In the genomic region with DNA sequence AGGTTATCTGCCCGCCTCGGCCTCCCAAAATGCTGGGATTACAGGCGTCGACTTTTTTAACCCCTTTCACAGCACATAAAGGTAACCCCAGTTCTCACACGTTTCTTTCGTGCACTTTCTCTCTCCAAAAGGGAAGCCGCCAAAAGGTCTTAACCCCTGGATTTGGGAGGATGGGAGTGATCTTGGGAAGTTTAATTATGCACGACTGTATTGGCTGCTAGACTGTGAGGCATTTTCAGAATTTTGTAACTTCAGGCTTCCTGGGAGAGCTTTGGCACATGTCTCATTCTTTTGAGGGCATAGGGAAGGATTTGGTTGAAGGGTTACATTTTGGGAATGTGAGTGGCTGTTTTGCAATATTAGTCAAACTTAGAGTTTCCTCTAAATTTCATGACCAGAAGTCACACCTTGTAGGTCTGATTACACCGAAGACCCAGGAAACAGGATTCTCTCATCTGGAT, we compare ENCODE assay signal across 8 cellular contexts. TPM values are rescaled to one million over a fixed set of nuclear protein-coding genes. Genes with fewer than 3 reads are reported as not detected.
DNase-seq lines count a peak whose midpoint lies in the region; ATAC-seq, FAIRE-seq and TF ChIP-seq lines count a peak whose summit lies in the region.

No MANE protein-coding gene starts in this region.

- TF ChIP-seq POLR2A in Peyer's patch (IDR thresholded peaks at IDR 0.05), result peak in 1 of 2 donors; percentile 11

- H3K36me3 ChIP-seq in Peyer's patch (peaks cover 0 to 9% (median 0%) of the 10 kb centered on the region in 3 donors), rectal smooth muscle tissue (ENCODE audit: control insufficient read depth, insufficient read depth, low read length) (peaks cover 3% of the 10 kb centered on the region)

- ATAC-seq in HG02678 (IDR thresholded peaks at IDR 0.05; ENCODE audit: unreplicated experiment), result no peak

- DNase-seq in GM19239 (ENCODE audit: insufficient read length, low spot score) (no peak), Peyer's patch (no peak), fibroblast of gingiva (ENCODE audit: low read depth) (peak; percentile 77), kidney tubule cell (ENCODE audit: low spot score) (no peak)
- DNase-seq in stimulated activated CD4-positive, alpha-beta T cell treated with anti-CD3 and anti-CD28 coated beads, Interleukin-12 subunit alpha, Interleukin-12 subunit beta, amount 100 ng/mL, for 4 hours, result no peak
- DNase-seq in central memory CD4-positive, alpha-beta T cell, result no peak

- H3K4me1 ChIP-seq in Peyer's patch, result peaks cover 3 to 18% (median 7%) of the 10 kb centered on the region in 4 donors
- peaks cover 8% of the 10 kb centered on the region for H3K4me1 ChIP-seq in rectal smooth muscle tissue (ENCODE audit: control insufficient read depth, insufficient read depth, low read length)

- H3K27me3 ChIP-seq in Peyer's patch (no peaks in the 10 kb centered on the region), rectal smooth muscle tissue (ENCODE audit: control insufficient read depth, insufficient read depth, low read length) (no peaks in the 10 kb centered on the region)

- H3K9ac ChIP-seq in rectal smooth muscle tissue (ENCODE audit: low read length), result no peak overlapping the region

- H3K4me3 ChIP-seq in Peyer's patch (peak overlapping the region; percentile 89 to 98 (median 94)), rectal smooth muscle tissue (ENCODE audit: low read length) (peak overlapping the region; percentile 79)

- TF ChIP-seq CTCF in Peyer's patch (IDR thresholded peaks at IDR 0.05), result no peak

- H3K27ac ChIP-seq in Peyer's patch (peak overlapping the region; percentile 91 to 95 (median 93)), rectal smooth muscle tissue (ENCODE audit: low read depth, low read length) (no peak overlapping the region)

- FAIRE-seq in GM19239 (lab: Jason Lieb, UNC), result peak; percentile 14

- no peaks in the 10 kb centered on the region for H3K9me3 ChIP-seq in Peyer's patch

RNA-seq across cellular contexts. Expression of gene SMARCC2, which starts 1.4 kb away (rescaled TPM):
- 100 to 1,000 TPM in 3 of 4 donors, 10 to 100 TPM in 1; 85.6 to 299 (median 139) TPM for total RNA-seq in Peyer's patch

RNA-seq across cellular contexts. Expression of gene RNF41, which starts 31.0 kb away (rescaled TPM):
- total RNA-seq in Peyer's patch, result 10 to 100 TPM; 23.8 to 52.0 (median 37.6) TPM

RNA-seq across cellular contexts. Expression of gene MYL6, which starts 32.6 kb away (rescaled TPM):
- 1,000 to 10,000 TPM; 1,247 to 1,872 (median 1,541) TPM for total RNA-seq in Peyer's patch

RNA-seq across cellular contexts. Expression of gene NABP2, which starts 33.4 kb away (rescaled TPM):
- total RNA-seq in Peyer's patch, result 10 to 100 TPM; 15.3 to 25.3 (median 23.5) TPM

RNA-seq across cellular contexts. Expression of gene MYL6B, which starts 38.3 kb away (rescaled TPM):
- total RNA-seq in Peyer's patch, result 10 to 100 TPM; 16.0 to 46.2 (median 21.3) TPM
